17 cellular contexts compared by ENCODE assay signal in the genomic region with DNA sequence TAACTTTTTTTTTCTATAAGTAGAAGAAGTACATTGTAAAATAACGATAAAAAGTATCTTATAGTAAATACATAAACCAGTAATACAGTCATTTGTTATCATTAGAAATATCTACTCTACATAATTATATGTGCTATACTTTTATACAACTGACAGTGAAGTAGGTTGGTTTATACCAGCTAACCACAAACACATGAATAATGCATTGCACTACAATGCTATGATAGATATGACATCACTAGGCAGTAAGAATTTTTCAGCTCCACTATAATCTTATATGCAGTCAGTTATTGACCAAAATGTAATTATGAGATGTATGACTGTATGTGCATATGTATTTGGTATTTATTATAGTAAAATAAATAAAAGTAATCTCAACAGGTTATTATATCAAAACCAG. TPM values are rescaled to one million over a fixed set of nuclear protein-coding genes. Genes with fewer than 3 reads are reported as not detected.
DNase-seq lines count a peak whose midpoint lies in the region; ATAC-seq, FAIRE-seq and TF ChIP-seq lines count a peak whose summit lies in the region.
"Had no signal": no experiment of that assay in that cellular context is flagged by ENCODE, and none has a peak within 500 bp of the region (broad histone marks: within the 10 kb centered on the region; RNA-seq: fewer than 3 reads in every experiment).

No MANE protein-coding gene starts in this region.

- H3K36me3 Mint-ChIP-seq in astrocyte (ENCODE audit: low read depth, unreplicated experiment): no peaks in the 10 kb centered on the region
- H3K36me3 Mint-ChIP-seq: CD4-positive, CD25-positive, alpha-beta regulatory T cell had no signal

- no peak overlapping the region for H3K27ac Mint-ChIP-seq in astrocyte (ENCODE audit: unreplicated experiment)
- H3K27ac Mint-ChIP-seq: CD4-positive, CD25-positive, alpha-beta regulatory T cell; CD8-positive, alpha-beta memory T cell had no signal

- DNase-seq in IMR-90: peak; percentile 59
- peak; percentile 20 for DNase-seq in astrocyte (ENCODE audit: low read depth)
- no peak for DNase-seq in foreskin keratinocyte
- no peak for DNase-seq in Right ventricle myocardium superior
- DNase-seq in cardiac septum (ENCODE audit: low spot score): no peak
- no peak for DNase-seq in small intestine
- DNase-seq: ACHN; BE2C; C1 segment of cervical spinal cord; CD4-positive, CD25-positive, alpha-beta regulatory T cell; CD8-positive, alpha-beta memory T cell; COR-L47; DMS 273 treated with DMSO at 0.1 percent for 48 hours had no signal

- CTCF ChIA-PET in IMR-90 (lab: Yijun Ruan, JAX): no interaction called here

- H3K9me3 ChIP-seq in IMR-90 (ENCODE audit: control insufficient read depth, insufficient read depth, low read length) (no peaks in the 10 kb centered on the region), astrocyte (ENCODE audit: insufficient read depth, low read depth, low read length) (no peaks in the 10 kb centered on the region), small intestine (ENCODE audit: control insufficient read depth, low read depth) (no peaks in the 10 kb centered on the region)
- H3K9me3 ChIP-seq: BE2C, HAP-1 had no signal

- no peak overlapping the region for H2BK120ac ChIP-seq in IMR-90 (ENCODE audit: low read depth, low read length)

- H3K4me3 ChIP-seq in IMR-90 (ENCODE audit: insufficient read depth, low read depth, low read length) (no peak overlapping the region), astrocyte (ENCODE audit: insufficient read depth, low read depth, low read length) (no peak overlapping the region), small intestine (ENCODE audit: low read depth in 1 of 2, low read length in 2 of 2) (no peak overlapping the region)
- H3K4me3 ChIP-seq: GM12878, HAP-1 had no signal

- intact Hi-C loops in IMR-90 (cut with micrococcal nuclease) (no loop called here), Right ventricle myocardium superior (cut with DNase I) (no loop called here), cardiac septum (cut with DNase I) (no loop called here)

- no peak overlapping the region for H3K18ac ChIP-seq in IMR-90 (ENCODE audit: low read depth, low read length)

- no peak overlapping the region for H2BK5ac ChIP-seq in IMR-90 (ENCODE audit: low read depth, low read length, poor library complexity, severe bottlenecking)

- BruUV-seq in IMR-90 (replicated peaks; lab: Mats Ljungman, UMichigan): no TSS peak

- H3K27me3 Mint-ChIP-seq in astrocyte (ENCODE audit: low read depth, unreplicated experiment): no peaks in the 10 kb centered on the region
- H3K27me3 Mint-ChIP-seq: CD4-positive, CD25-positive, alpha-beta regulatory T cell had no signal

- H3K56ac ChIP-seq in IMR-90 (ENCODE audit: extremely low read depth, insufficient read depth, low read length): no peak overlapping the region

- H3K9ac ChIP-seq in IMR-90 (ENCODE audit: low read depth, low read length) (no peak overlapping the region), astrocyte (ENCODE audit: low read length) (no peak overlapping the region)

- H3K79me2 ChIP-seq in astrocyte (ENCODE audit: insufficient read depth, low read length): no peaks in the 10 kb centered on the region

- H3K4me1 ChIP-seq in IMR-90 (ENCODE audit: control insufficient read depth, insufficient read depth, low read length) (no peaks in the 10 kb centered on the region), astrocyte (ENCODE audit: insufficient read depth, low read length) (no peaks in the 10 kb centered on the region), foreskin keratinocyte (no peaks in the 10 kb centered on the region), small intestine (ENCODE audit: control insufficient read depth in 2 of 2, insufficient read depth in 1 of 2, low read depth in 1 of 2, low read length in 1 of 2) (no peaks in the 10 kb centered on the region)
- H3K4me1 ChIP-seq: BE2C had no signal

- no peak overlapping the region for H4K8ac ChIP-seq in IMR-90 (ENCODE audit: low read depth in 2 of 2, low read length in 2 of 2)

- H3K23ac ChIP-seq in IMR-90 (ENCODE audit: low read depth, low read length): no peak overlapping the region

- TF ChIP-seq RAD21 in IMR-90 (IDR thresholded peaks at IDR 0.05; ENCODE audit: low read length): no peak

- TF ChIP-seq CTCF in IMR-90 (conservative IDR thresholded peaks at IDR 0.05; ENCODE audit: low read depth, low read length) (no peak), astrocyte (IDR thresholded peaks at IDR 0.05; ENCODE audit: insufficient read depth, low read depth, low read length) (no peak), foreskin keratinocyte (conservative IDR thresholded peaks at IDR 0.05) (no peak)

- WGBS in IMR-90 (ENCODE audit: extremely low coverage in 2 of 2, insufficient read length in 1 of 2), 2 experiments: no CpG with 5 or more reads among the region's 1 CpG
- WGBS in small intestine, 3 donors: 88 to 95% (median 89%) methylated on average over 1 of the region's 1 CpG

- no peaks in the 10 kb centered on the region for H3K9me3 Mint-ChIP-seq in astrocyte (ENCODE audit: unreplicated experiment)
- H3K9me3 Mint-ChIP-seq: CD8-positive, alpha-beta memory T cell had no signal

- H3K4me3 Mint-ChIP-seq in astrocyte (ENCODE audit: unreplicated experiment): no peak overlapping the region
- H3K4me3 Mint-ChIP-seq: CD4-positive, CD25-positive, alpha-beta regulatory T cell; CD8-positive, alpha-beta memory T cell had no signal

- no peak overlapping the region for H2BK20ac ChIP-seq in IMR-90 (ENCODE audit: low read depth, low read length)

- dilution Hi-C loops in IMR-90 (cut with HindIII; ENCODE audit: low sequenced_read_pairs, unreplicated experiment): no loop called here

- no peak overlapping the region for H4K5ac ChIP-seq in IMR-90 (ENCODE audit: low read depth, low read length)

- H3K4me2 ChIP-seq in IMR-90 (ENCODE audit: low read depth, low read length): no peak overlapping the region
- no peak overlapping the region for H3K4me2 ChIP-seq in astrocyte (ENCODE audit: low read length)

- no peak overlapping the region for H2AFZ ChIP-seq in IMR-90 (replicated peaks; ENCODE audit: low read length, poor library complexity)
- no peak overlapping the region for H2AFZ ChIP-seq in astrocyte (ENCODE audit: low read depth, low read length)

- no peak overlapping the region for H2AK5ac ChIP-seq in IMR-90 (ENCODE audit: low read depth, low read length)

- no peak overlapping the region for H3K14ac ChIP-seq in IMR-90 (replicated peaks; ENCODE audit: low read depth, low read length)

- no peak overlapping the region for H4K91ac ChIP-seq in IMR-90 (ENCODE audit: insufficient read depth, low read depth, low read length)

- no peaks in the 10 kb centered on the region for H4K20me1 ChIP-seq in IMR-90 (ENCODE audit: insufficient read depth, low read length)
- H4K20me1 ChIP-seq in astrocyte (ENCODE audit: insufficient read depth, low read length): no peaks in the 10 kb centered on the region

- H2BK15ac ChIP-seq in IMR-90 (ENCODE audit: low read depth, low read length): no peak overlapping the region

- FAIRE-seq in astrocyte (lab: Jason Lieb, UNC): no peak
- FAIRE-seq in small intestine (lab: Jason Lieb, UNC): no peak
- FAIRE-seq: A204.1, GM12878 had no signal

- H3K36me3 ChIP-seq in IMR-90 (ENCODE audit: control insufficient read depth, insufficient read depth, low read length): no peaks in the 10 kb centered on the region
- H3K36me3 ChIP-seq in astrocyte (ENCODE audit: insufficient read depth, low read length): no peaks in the 10 kb centered on the region
- no peaks in the 10 kb centered on the region for H3K36me3 ChIP-seq in small intestine (ENCODE audit: control insufficient read depth in 2 of 2, insufficient read depth in 2 of 2, low read length in 2 of 2)
- H3K36me3 ChIP-seq: BE2C, HAP-1 had no signal

- ATAC-seq in IMR-90 (ENCODE audit: low read depth) (peak; percentile 27; the same call in 1 of the 2 replicates), foreskin keratinocyte (peak; percentile 31), Right ventricle myocardium superior (ENCODE audit: poor library complexity) (no peak)
- ATAC-seq: GM12878 had no signal

- in situ Hi-C loops in IMR-90 (cut with MboI; ENCODE audit: low sequenced_read_pairs): no loop called here

- H3K79me1 ChIP-seq in IMR-90 (ENCODE audit: low read depth in 1 of 2, low read length in 2 of 2): no peaks in the 10 kb centered on the region

- H3K4me1 Mint-ChIP-seq in astrocyte (ENCODE audit: low read depth, unreplicated experiment): peaks cover 22% of the 10 kb centered on the region
- H3K4me1 Mint-ChIP-seq: CD4-positive, CD25-positive, alpha-beta regulatory T cell; CD8-positive, alpha-beta memory T cell had no signal

- H3K9me1 ChIP-seq in IMR-90 (ENCODE audit: insufficient read depth, low read length): no peaks in the 10 kb centered on the region

- TF ChIP-seq POLR2A in IMR-90 (IDR thresholded peaks at IDR 0.05; ENCODE audit: low read depth, low read length): no peak

- H3K27me3 ChIP-seq in IMR-90 (ENCODE audit: control insufficient read depth, insufficient read depth, low read length) (no peaks in the 10 kb centered on the region), astrocyte (ENCODE audit: insufficient read depth, low read length) (no peaks in the 10 kb centered on the region), foreskin keratinocyte (no peaks in the 10 kb centered on the region), small intestine (ENCODE audit: control insufficient read depth in 2 of 2, insufficient read depth in 2 of 2, low read length in 2 of 2) (no peaks in the 10 kb centered on the region)
- H3K27me3 ChIP-seq: BE2C had no signal

- no peak overlapping the region for H3K27ac ChIP-seq in IMR-90 (ENCODE audit: insufficient read depth, low read length)
- H3K27ac ChIP-seq in astrocyte (ENCODE audit: low read depth, low read length): no peak overlapping the region
- H3K27ac ChIP-seq in foreskin keratinocyte: no peak overlapping the region
- H3K27ac ChIP-seq in small intestine (ENCODE audit: low read depth in 1 of 2, low read length in 1 of 2): no peak overlapping the region

- no peak overlapping the region for H2AK9ac ChIP-seq in IMR-90 (replicated peaks; ENCODE audit: low read depth, low read length, poor library complexity)

- POLR2A ChIA-PET in IMR-90 (lab: Charles Lee; ENCODE audit: unreplicated experiment): no interaction called here

- H3K4ac ChIP-seq in IMR-90 (ENCODE audit: low read depth, low read length): no peak overlapping the region

TF ChIP-seq in IMR-90, 13 proteins besides CTCF, POLR2A, EP300 and RAD21 (continues in another document):
- no peak for TF ChIP-seq BHLHE40 (IDR thresholded peaks at IDR 0.05; ENCODE audit: low read depth, low read length)
- no peak for TF ChIP-seq MAZ (IDR thresholded peaks at IDR 0.05; ENCODE audit: borderline replicate concordance, low read depth, low read length)
- TF ChIP-seq MXI1 (IDR thresholded peaks at IDR 0.05; ENCODE audit: borderline replicate concordance, low read depth, low read length): no peak
- no peak for TF ChIP-seq SMC3 (IDR thresholded peaks at IDR 0.05; ENCODE audit: low read depth, low read length)

RNA-seq across cellular contexts. Expression of gene SGCE, which starts 23.4 kb away (rescaled TPM):
- total RNA-seq in IMR-90 (2012; rRNA removed) (36.4 and 40.5 TPM in 2 replicates), astrocyte (33.4 and 38.3 TPM in 2 replicates), foreskin keratinocyte (31.6 and 35.5 TPM in 2 replicates), Right ventricle myocardium superior (15.8 TPM), cardiac septum (27.7 TPM)
- polyA plus RNA-seq in IMR-90 (2012; rRNA removed) (32.3 and 39.4 TPM in 2 replicates), foreskin keratinocyte (27.4 and 28.4 TPM in 2 replicates), small intestine (10 to 100 TPM in 1 of 3 donors, 1 to 10 TPM in 1, not detected in 1; 5.9 to 16.8 TPM)
- polyA plus RNA-seq in IMR-90 (2012; cell fraction: cytosol; rRNA removed): 9.6 and 12.8 TPM in 2 replicates
- 5.2 and 39.6 TPM in 2 replicates for polyA plus RNA-seq in IMR-90 (2012; cell fraction: nucleus; rRNA removed; ENCODE audit: low replicate concordance)
- total RNA-seq: HT-29 had no signal

Comparison
In these comparisons a context has a peak if more than half of its experiments do, and no peak if none do; other contexts are left out.
1. DNase-seq: peak in IMR-90 (single experiment) and astrocyte (single experiment); none in foreskin keratinocyte (0 of 2), Right ventricle myocardium superior (single experiment), cardiac septum (single experiment) and small intestine (single experiment).